Comparison of ENCODE assay signal across 10 cellular contexts in genomic region chrX:13077168-13077567, GRCh38. TPM values are rescaled to one million over a fixed set of nuclear protein-coding genes. Genes with fewer than 3 reads are reported as not detected.
DNase-seq lines count a peak whose midpoint lies in the region; ATAC-seq and TF ChIP-seq lines count a peak whose summit lies in the region.
"Had no signal": no experiment of that assay in that cellular context is flagged by ENCODE, and none has a peak within 500 bp of the region (broad histone marks: within the 10 kb centered on the region; RNA-seq: fewer than 3 reads in every experiment).

No MANE protein-coding gene starts in this region.

- H3K79me1 ChIP-seq in mesendoderm (ENCODE audit: low read length) = no peaks in the 10 kb centered on the region

- peak; percentile 35 for ATAC-seq in activated naive CD8-positive, alpha-beta T cell treated with anti-CD3 and anti-CD28 coated beads, Interleukin-2, amount 10 ng/mL, durations not matched to agents 7 days and 5 days (ENCODE audit: low read depth)
- ATAC-seq in sciatic nerve = no peak

- peak overlapping the region; percentile 77 for H3K27ac Mint-ChIP-seq in activated naive CD8-positive, alpha-beta T cell treated with anti-CD3 and anti-CD28 coated beads, Interleukin-2, amount 10 ng/mL, durations not matched to agents 7 days and 5 days
- H3K27ac Mint-ChIP-seq in osteocyte (ENCODE audit: unreplicated experiment) = peak overlapping the region; percentile 18

- H3K27me3 ChIP-seq in OCI-LY3 (ENCODE audit: low read depth, low read length) (no peaks in the 10 kb centered on the region), thyroid gland (no peaks in the 10 kb centered on the region), mesendoderm (ENCODE audit: insufficient read depth, low read length, poor library complexity) (no peaks in the 10 kb centered on the region)
- H3K27me3 ChIP-seq: testis had no signal

- H3K9me3 Mint-ChIP-seq in activated naive CD8-positive, alpha-beta T cell treated with anti-CD3 and anti-CD28 coated beads, Interleukin-2, amount 10 ng/mL, durations not matched to agents 7 days and 5 days = peaks cover 2% of the 10 kb centered on the region
- H3K9me3 Mint-ChIP-seq in osteocyte (ENCODE audit: unreplicated experiment) = peaks cover 6% of the 10 kb centered on the region

- no peak overlapping the region for H4K8ac ChIP-seq in mesendoderm (ENCODE audit: low read depth, low read length)

- H2BK120ac ChIP-seq in mesendoderm (ENCODE audit: low read depth, low read length) = no peak overlapping the region

- TF ChIP-seq CTCF in OCI-LY3 (IDR thresholded peaks at IDR 0.05; ENCODE audit: low read depth, low read length) (no peak), osteocyte (IDR thresholded peaks at IDR 0.05) (no peak), thyroid gland (IDR thresholded peaks at IDR 0.05) (no peak)

- no peaks in the 10 kb centered on the region for H4K20me1 ChIP-seq in OCI-LY3 (ENCODE audit: insufficient read depth, low read length)

- peak overlapping the region; percentile 24; the same call in 1 of the 2 replicates for H2AFZ ChIP-seq in OCI-LY3 (ENCODE audit: low read depth, low read length)

- DNase-seq in GF-D8 (lab: John Stamatoyannopoulos, UW) = peak; percentile 6
- no peak for DNase-seq in activated naive CD8-positive, alpha-beta T cell treated with anti-CD3 and anti-CD28 coated beads, Interleukin-2, amount 10 ng/mL, durations not matched to agents 7 days and 5 days
- DNase-seq in osteocyte (ENCODE audit: extremely low spot score, unreplicated experiment) = no peak
- DNase-seq in thyroid gland = no peak
- no peak for DNase-seq in sciatic nerve (ENCODE audit: low spot score)
- no peak for DNase-seq in RPMI8226
- no peak for DNase-seq in mesendoderm
- DNase-seq: KBM-7, testis had no signal

- no peak for TF ChIP-seq POLR2A in thyroid gland (IDR thresholded peaks at IDR 0.05)

- H3K9ac ChIP-seq in OCI-LY3 (ENCODE audit: low read length) = no peak overlapping the region
- no peak overlapping the region for H3K9ac ChIP-seq in mesendoderm (ENCODE audit: low read length)

- no peak overlapping the region for H2BK15ac ChIP-seq in mesendoderm (replicated peaks; ENCODE audit: low read depth)

- WGBS in thyroid gland, 2 donors = 75 to 79% methylated on average over 2 of the region's 2 CpGs
- no CpG with 5 or more reads among the region's 2 CpGs for WGBS in mesendoderm (ENCODE audit: extremely low coverage, insufficient coverage, low lambda C conversion rate)

- POLR2A ChIA-PET in activated naive CD8-positive, alpha-beta T cell treated with anti-CD3 and anti-CD28 coated beads, Interleukin-2, amount 10 ng/mL, durations not matched to agents 7 days and 5 days (lab: Charles Lee) = interaction anchor here (0.7 to 4.7 kb wide), 10 partner anchors 10 to 127 kb away, joined by 3 to 38 read pairs (median 6); partner anchors contain the start of gene TMSB4X

- no peaks in the 10 kb centered on the region for H3K9me3 ChIP-seq in OCI-LY3 (ENCODE audit: insufficient read depth, low read length)
- H3K9me3 ChIP-seq in thyroid gland = no peaks in the 10 kb centered on the region
- H3K9me3 ChIP-seq: testis had no signal

- H3K36me3 ChIP-seq in OCI-LY3 (replicated peaks; ENCODE audit: low read depth, low read length) = no peaks in the 10 kb centered on the region
- no peaks in the 10 kb centered on the region for H3K36me3 ChIP-seq in thyroid gland
- H3K36me3 ChIP-seq in mesendoderm (ENCODE audit: control insufficient read depth, insufficient read depth, low read length) = no peaks in the 10 kb centered on the region

- H3K23ac ChIP-seq in mesendoderm (ENCODE audit: low read length) = no peak overlapping the region

- H3K4me2 ChIP-seq in OCI-LY3 (ENCODE audit: low read length) (no peak overlapping the region), mesendoderm (ENCODE audit: low read length) (no peak overlapping the region)

- no peaks in the 10 kb centered on the region for H3K27me3 Mint-ChIP-seq in activated naive CD8-positive, alpha-beta T cell treated with anti-CD3 and anti-CD28 coated beads, Interleukin-2, amount 10 ng/mL, durations not matched to agents 7 days and 5 days
- H3K27me3 Mint-ChIP-seq in osteocyte (ENCODE audit: unreplicated experiment) = no peaks in the 10 kb centered on the region

- intact Hi-C loops in thyroid gland (cut with DNase I) (no loop called here), sciatic nerve (cut with DNase I) (no loop called here)

- H3K4me3 Mint-ChIP-seq in activated naive CD8-positive, alpha-beta T cell treated with anti-CD3 and anti-CD28 coated beads, Interleukin-2, amount 10 ng/mL, durations not matched to agents 7 days and 5 days = peak overlapping the region; percentile 22
- H3K4me3 Mint-ChIP-seq in osteocyte (ENCODE audit: unreplicated experiment) = no peak overlapping the region

- no peak overlapping the region for H3K4ac ChIP-seq in mesendoderm (ENCODE audit: low read depth, low read length)

- H3K18ac ChIP-seq in mesendoderm (ENCODE audit: low read length) = no peak overlapping the region

- H3K56ac ChIP-seq in mesendoderm (ENCODE audit: low read length) = no peak overlapping the region

- no peak overlapping the region for H2BK5ac ChIP-seq in mesendoderm (ENCODE audit: low read length)

- H3K36me3 Mint-ChIP-seq in activated naive CD8-positive, alpha-beta T cell treated with anti-CD3 and anti-CD28 coated beads, Interleukin-2, amount 10 ng/mL, durations not matched to agents 7 days and 5 days = no peaks in the 10 kb centered on the region
- no peaks in the 10 kb centered on the region for H3K36me3 Mint-ChIP-seq in osteocyte (ENCODE audit: unreplicated experiment)

- no peak overlapping the region; the same call in 1 of the 2 replicates for H3K27ac ChIP-seq in OCI-LY3 (ENCODE audit: low read length)
- no peak overlapping the region for H3K27ac ChIP-seq in thyroid gland
- no peak overlapping the region for H3K27ac ChIP-seq in mesendoderm (ENCODE audit: low read depth, low read length)
- H3K27ac ChIP-seq: testis had no signal

- H3K79me2 ChIP-seq in OCI-LY3 (ENCODE audit: low read length) (no peaks in the 10 kb centered on the region), mesendoderm (ENCODE audit: control insufficient read depth, insufficient read depth, low read length) (no peaks in the 10 kb centered on the region)

- peaks cover 79% of the 10 kb centered on the region for H3K4me1 ChIP-seq in OCI-LY3 (ENCODE audit: low read length)
- no peaks in the 10 kb centered on the region for H3K4me1 ChIP-seq in thyroid gland
- no peaks in the 10 kb centered on the region for H3K4me1 ChIP-seq in mesendoderm (ENCODE audit: control insufficient read depth, low read depth, low read length)

- H3K4me1 Mint-ChIP-seq in activated naive CD8-positive, alpha-beta T cell treated with anti-CD3 and anti-CD28 coated beads, Interleukin-2, amount 10 ng/mL, durations not matched to agents 7 days and 5 days = peaks cover 53% of the 10 kb centered on the region
- peaks cover 47% of the 10 kb centered on the region for H3K4me1 Mint-ChIP-seq in osteocyte (ENCODE audit: unreplicated experiment)

- no peak overlapping the region for H4K5ac ChIP-seq in mesendoderm (ENCODE audit: low read length)

- no peak overlapping the region for H2AK5ac ChIP-seq in mesendoderm (ENCODE audit: low read length)

- no peak overlapping the region for H3K4me3 ChIP-seq in OCI-LY3 (ENCODE audit: low read length)
- no peak overlapping the region for H3K4me3 ChIP-seq in thyroid gland (replicated peaks in 1 of 3)
- no peak overlapping the region for H3K4me3 ChIP-seq in mesendoderm (ENCODE audit: low read length)
- H3K4me3 ChIP-seq: testis had no signal

RNA-seq across cellular contexts. Expression of gene FAM9C, which starts 32.7 kb away (rescaled TPM):
- not detected for total RNA-seq in activated naive CD8-positive, alpha-beta T cell treated with anti-CD3 and anti-CD28 coated beads, Interleukin-2, amount 10 ng/mL, durations not matched to agents 7 days and 5 days
- total RNA-seq in osteocyte (not detected in 2 replicates), thyroid gland (under 1 TPM in 1 of 4 donors, not detected in 3; 0.11 TPM), sciatic nerve (not detected)
- 0.21 TPM for polyA plus RNA-seq in mesendoderm (2013, experiment 1 of 2)
- polyA plus RNA-seq in mesendoderm (2013, experiment 2 of 2) = 0.20 TPM
